Comparison of ENCODE assay signal across 8 cellular contexts in genomic region chr1:31548899-31549806, GRCh38. TPM values are rescaled to one million over a fixed set of nuclear protein-coding genes. Genes with fewer than 3 reads are reported as not detected.
DNase-seq lines count a peak whose midpoint lies in the region; ATAC-seq and TF ChIP-seq lines count a peak whose summit lies in the region.

No MANE protein-coding gene starts in this region.

- no peaks in the 10 kb centered on the region for H3K9me3 Mint-ChIP-seq in T-cell

- H3K27ac Mint-ChIP-seq in T-cell: no peak overlapping the region

- H3K4me3 ChIP-seq in GM12864 (ENCODE audit: low read depth, low read length) (peak overlapping the region; percentile 39), right cardiac atrium (ENCODE audit: low read length) (no peak overlapping the region)

- H3K36me3 Mint-ChIP-seq in T-cell: no peaks in the 10 kb centered on the region

- TF ChIP-seq CTCF in GM12864 (IDR thresholded peaks at IDR 0.05; ENCODE audit: low read depth, low read length, missing control alignments): peak; percentile 94

- H3K27me3 Mint-ChIP-seq in T-cell: peaks cover 3 to 12% of the 10 kb centered on the region in 2 donors

- peaks cover 8 to 14% (median 10%) of the 10 kb centered on the region in 3 donors for H3K4me1 Mint-ChIP-seq in T-cell

- peak overlapping the region; percentile 2 to 58 (median 11) for H3K4me3 Mint-ChIP-seq in T-cell

- peak; percentile 62 for DNase-seq in GM12864 (ENCODE audit: low read depth)
- DNase-seq in NCI-H1436 (lab: John Stamatoyannopoulos, UW): peak; percentile 77
- DNase-seq in T-cell: peak; percentile 61 to 89 (median 79)
- peak in 55 of 56 donors; percentile 13 to 92 (median 57) for DNase-seq in amygdala (lab: John Stamatoyannopoulos, UW)
- DNase-seq in right cardiac atrium: peak; percentile 77 to 92 (median 86)
- DNase-seq in renal cortical epithelial cell (ENCODE audit: low read depth): peak; percentile 79

- 3% methylated on average over 24 of the region's 24 CpGs for WGBS in right cardiac atrium

- POLR2A ChIA-PET in T-cell (lab: Charles Lee): no interaction called here

- H3K9me3 ChIP-seq in right cardiac atrium (ENCODE audit: control insufficient read depth, low read length): no peaks in the 10 kb centered on the region

- H3K4me1 ChIP-seq in right cardiac atrium (ENCODE audit: control insufficient read depth, insufficient read depth, low read length): peaks cover 4% of the 10 kb centered on the region

- no peaks in the 10 kb centered on the region for H3K27me3 ChIP-seq in right cardiac atrium (ENCODE audit: control insufficient read depth, insufficient read depth)

- CTCF ChIA-PET in T-cell (lab: Charles Lee): interaction anchor here in 1 of 2 donors (1.0 to 1.8 kb wide), 6 partner anchors 11 to 240 kb away, joined by 3 to 7 read pairs (median 4); no protein-coding TSS in a partner anchor

- no peak overlapping the region for H3K27ac ChIP-seq in right cardiac atrium (ENCODE audit: low read length)

- peak; percentile 74 for ATAC-seq in HG02678 (IDR thresholded peaks at IDR 0.05; ENCODE audit: unreplicated experiment)
- peak; percentile 90 to 97 (median 96) for ATAC-seq in T-cell (replicated peaks in 1 of 4)
- peak; percentile 92 to 94 for ATAC-seq in right cardiac atrium
- ATAC-seq in HG03095 (IDR thresholded peaks at IDR 0.05; ENCODE audit: unreplicated experiment): no peak

- intact Hi-C loops in right cardiac atrium (cut with DNase I): loop anchor here in 3 of 4 donors (5.0 to 10.0 kb wide), 5 partner anchors 87 to 367 kb away; no protein-coding TSS in a partner anchor

RNA-seq across cellular contexts. Expression of gene TINAGL1, which starts 27.2 kb away (rescaled TPM):
- total RNA-seq in T-cell: under 1 TPM in 3 of 5 donors, not detected in 2; 0.43 to 0.61 (median 0.44) TPM
- 100 to 1,000 TPM in 3 of 4 donors, 10 to 100 TPM in 1; 94.7 to 141 (median 122) TPM for total RNA-seq in right cardiac atrium
- polyA plus RNA-seq in right cardiac atrium: 186 TPM
- 168 and 349 TPM in 2 replicates for total RNA-seq in renal cortical epithelial cell

Comparison
In these comparisons a context has a peak if more than half of its experiments do, and no peak if none do; other contexts are left out.
1. RNA of gene TINAGL1, which starts 27.2 kb away (total RNA-seq): 168 to 349 TPM in renal cortical epithelial cell and 94.7 to 141 TPM in right cardiac atrium; 0.43 to 0.61 TPM in T-cell; every median in the first group is over 10 times any median in the second.
2. Peak in every context shown above with its lines, with median percentiles within 50 percentile points of each other: DNase-seq.